Comparison of ENCODE assay signal across 1 cellular context in the genomic region with DNA sequence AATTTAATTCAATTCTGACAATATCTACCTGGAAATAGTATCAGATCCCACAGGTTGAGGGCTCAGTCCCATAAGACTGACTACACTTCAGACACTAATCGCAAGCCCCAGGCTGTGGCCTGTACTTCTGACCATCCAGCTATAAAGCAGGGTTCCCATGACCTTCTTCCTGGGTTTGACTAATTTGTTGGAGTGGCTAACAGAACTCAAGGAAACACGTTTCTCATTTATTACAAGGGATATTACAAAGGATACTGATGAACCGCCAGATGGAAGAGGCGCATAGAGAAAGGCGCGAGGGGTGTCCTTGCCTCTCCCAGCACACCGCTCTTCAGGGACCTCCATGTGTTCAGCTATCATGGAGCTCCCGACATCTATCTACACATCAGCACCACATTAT.
TF ChIP-seq lines count a peak whose summit lies in the region.

No MANE protein-coding gene starts in this region.

TF ChIP-seq in K562, 482 proteins besides CTCF, POLR2A, EP300 and RAD21:
- TF ChIP-seq ZNF224 (CRISPR knock-in tag; IDR thresholded peaks at IDR 0.05) (peak; percentile 77; the same call in 1 of the 2 replicates), MED1 (CRISPR knock-in tag; IDR thresholded peaks at IDR 0.05; ENCODE audit: borderline replicate concordance) (peak; percentile 51; the same call in 1 of the 2 replicates), ZNF197 (CRISPR knock-in tag; IDR thresholded peaks at IDR 0.05; ENCODE audit: low read depth) (no peak), ZNF408 (CRISPR knock-in tag; IDR thresholded peaks at IDR 0.05; ENCODE audit: low read depth) (0 out of 2 replicates have a peak, but pooled peaks have one; percentile 34), EZH2 (IDR thresholded peaks at IDR 0.05; ENCODE audit: borderline replicate concordance, low read depth, low read length) (0 out of 2 replicates have a peak, but pooled peaks have one; percentile 25), ZNF263 (CRISPR knock-in tag; IDR thresholded peaks at IDR 0.05; ENCODE audit: borderline replicate concordance) (no peak), FOXK1 (CRISPR knock-in tag; IDR thresholded peaks at IDR 0.05; ENCODE audit: borderline replicate concordance) (peak; percentile 54; the same call in 1 of the 2 replicates), POLR3A (IDR thresholded peaks at IDR 0.05; ENCODE audit: borderline replicate concordance, extremely low read depth, insufficient read depth, insufficient read length) (no peak), ZNF507 (tag; conservative IDR thresholded peaks at IDR 0.05) (peak; percentile 32), ZBTB33 (CRISPR knock-in tag; IDR thresholded peaks at IDR 0.05) (peak; percentile 36; the same call in 1 of the 2 replicates), TCF15 (CRISPR knock-in tag; IDR thresholded peaks at IDR 0.05) (0 out of 2 replicates have a peak, but pooled peaks have one; percentile 35), IRF2 (CRISPR knock-in tag; IDR thresholded peaks at IDR 0.05) (0 out of 2 replicates have a peak, but pooled peaks have one; percentile 18), CBX5 (IDR thresholded peaks at IDR 0.05; ENCODE audit: borderline replicate concordance, low read depth) (no peak), SIN3A (IDR thresholded peaks at IDR 0.05; ENCODE audit: borderline replicate concordance in 2 of 2, control insufficient read depth in 1 of 2, low read depth in 2 of 2, low read length in 2 of 2) (0 out of 4 replicates have a peak, but pooled peaks of 1 of the 2 experiments have one; percentile 15), ZNF79 (CRISPR knock-in tag; IDR thresholded peaks at IDR 0.05; ENCODE audit: low read depth) (no peak), ZNF639 (CRISPR knock-in tag; conservative IDR thresholded peaks at IDR 0.05 in 1 of 2, IDR thresholded peaks at IDR 0.05 in 1 of 2) (0 out of 4 replicates have a peak, but pooled peaks of 1 of the 2 experiments have one; percentile 29), HDAC6 (IDR thresholded peaks at IDR 0.05; ENCODE audit: low read depth, low read length) (0 out of 2 replicates have a peak, but pooled peaks have one; percentile 9)
- TF ChIP-seq, protein P1, sequence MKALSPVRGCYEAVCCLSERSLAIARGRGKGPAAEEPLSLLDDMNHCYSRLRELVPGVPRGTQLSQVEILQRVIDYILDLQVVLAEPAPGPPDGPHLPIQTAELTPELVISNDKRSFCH (CRISPR knock-in tag; IDR thresholded peaks at IDR 0.05): no peak
- TF ChIP-seq, protein P1 (tag; IDR thresholded peaks at IDR 0.05): 0 out of 2 replicates have a peak, but pooled peaks have one; percentile 45
- TF ChIP-seq, protein P2, sequence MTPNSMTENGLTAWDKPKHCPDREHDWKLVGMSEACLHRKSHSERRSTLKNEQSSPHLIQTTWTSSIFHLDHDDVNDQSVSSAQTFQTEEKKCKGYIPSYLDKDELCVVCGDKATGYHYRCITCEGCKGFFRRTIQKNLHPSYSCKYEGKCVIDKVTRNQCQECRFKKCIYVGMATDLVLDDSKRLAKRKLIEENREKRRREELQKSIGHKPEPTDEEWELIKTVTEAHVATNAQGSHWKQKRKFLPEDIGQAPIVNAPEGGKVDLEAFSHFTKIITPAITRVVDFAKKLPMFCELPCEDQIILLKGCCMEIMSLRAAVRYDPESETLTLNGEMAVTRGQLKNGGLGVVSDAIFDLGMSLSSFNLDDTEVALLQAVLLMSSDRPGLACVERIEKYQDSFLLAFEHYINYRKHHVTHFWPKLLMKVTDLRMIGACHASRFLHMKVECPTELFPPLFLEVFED (CRISPR knock-in tag; conservative IDR thresholded peaks at IDR 0.05): no peak
